ENCODE assay signal across 9 cellular contexts in genomic region chr12:46795988-46796387, GRCh38.
"Had no signal": no experiment of that assay in that cellular context is flagged by ENCODE, and none has a peak within 500 bp of the region (broad histone marks: within the 10 kb centered on the region; RNA-seq: fewer than 3 reads in every experiment).

No MANE protein-coding gene starts in this region.

- H2AFZ ChIP-seq: GM23248 had no signal

- FAIRE-seq: HTR-8/SVneo had no signal

- H3K36me3 ChIP-seq: HAP-1 had no signal

- H3K4me3 ChIP-seq: GM23248, HAP-1 had no signal

- ATAC-seq: HCT116 had no signal

- H3K27ac ChIP-seq: GM23248, KMS-11 had no signal

- H3K4me2 ChIP-seq: KMS-11 had no signal

- H3K4me1 ChIP-seq: HAP-1 had no signal

- DNase-seq: GM23248, GOT3, H7, HFFc6, KBM-7 had no signal

- H3K9me3 ChIP-seq: HAP-1 had no signal

- H3K9ac ChIP-seq: GM23248, KMS-11 had no signal
